Comparison of ENCODE assay signal across 8 cellular contexts in the genomic region with DNA sequence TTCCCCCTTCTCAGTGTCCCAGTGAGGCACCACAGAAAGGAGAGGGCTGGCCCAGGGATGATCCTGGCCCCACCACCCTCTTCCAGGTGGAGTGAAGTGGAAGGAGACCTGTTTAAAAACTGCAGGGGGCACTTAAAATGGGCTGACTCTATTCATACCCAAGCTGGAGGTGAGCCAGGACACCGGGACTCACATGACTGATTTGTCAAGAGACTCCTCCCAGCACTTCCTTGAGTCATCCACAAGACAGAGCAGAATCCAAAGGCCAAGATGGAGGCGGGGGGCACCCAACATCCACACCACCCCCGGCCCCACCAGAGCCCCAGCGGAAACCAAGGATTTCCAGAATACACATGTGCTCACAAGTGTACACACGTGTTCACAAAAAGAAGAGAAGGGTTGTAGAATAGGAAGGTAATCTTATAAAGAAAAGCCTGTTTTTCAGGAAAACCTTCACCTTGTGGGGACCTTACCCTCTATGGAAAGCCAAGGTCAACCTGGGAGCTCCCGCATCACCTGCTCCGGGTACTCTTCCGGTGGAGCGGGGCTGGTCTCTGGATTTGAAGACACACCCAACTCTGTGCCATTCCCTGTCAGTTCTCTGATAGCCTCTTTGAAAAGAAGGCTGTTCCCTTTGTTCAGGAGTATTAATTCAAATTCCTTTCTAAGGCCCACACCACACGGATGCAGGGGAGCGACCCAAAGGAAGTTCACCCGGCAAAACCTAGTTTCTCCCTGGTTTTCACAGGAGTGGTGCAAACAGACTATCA. TPM values are rescaled to one million over a fixed set of nuclear protein-coding genes. Genes with fewer than 3 reads are reported as not detected.
DNase-seq lines count a peak whose midpoint lies in the region; ATAC-seq and TF ChIP-seq lines count a peak whose summit lies in the region.

No MANE protein-coding gene starts in this region.

- 0 out of 2 replicates have a peak overlapping the region, but pooled peaks have one; percentile 19 for H3K9ac ChIP-seq in GM23248

- H3K9me2 ChIP-seq in GM23248 (ENCODE audit: insufficient read depth), result no peaks in the 10 kb centered on the region

- H3K27me3 ChIP-seq in GM23248 (replicated peaks; ENCODE audit: insufficient read depth) (no peaks in the 10 kb centered on the region), ovary (no peaks in the 10 kb centered on the region)

- WGBS in GM23248 (ENCODE audit: low coverage in 1 of 2, low lambda C conversion rate in 2 of 2, missing lambda C conversion rate in 2 of 2), 2 experiments, result 73 to 75% methylated on average over 12 of the region's 12 CpGs
- 76 to 82% (median 79%) methylated on average over 12 of the region's 12 CpGs for WGBS in ovary, 3 donors

- no peaks in the 10 kb centered on the region for H3K36me3 Mint-ChIP-seq in stimulated activated effector memory CD8-positive, alpha-beta T cell treated with anti-CD3 and anti-CD28 coated beads, Interleukin-12 subunit alpha, Interleukin-12 subunit beta, amount 100 ng/mL, for 72 hours

- DNase-seq in GM23248 (peak; percentile 90), NCI-H748 (lab: John Stamatoyannopoulos, UW; ENCODE audit: unreplicated experiment) (peak; percentile 68), fibroblast of peridontal ligament (ENCODE audit: extremely low read depth) (peak; percentile 63), ovary (peak; percentile 63 to 83 (median 66)), T1000 (lab: John Stamatoyannopoulos, UW) (no peak), GM10266 (ENCODE audit: extremely low spot score) (no peak)
- DNase-seq in stimulated activated effector memory CD8-positive, alpha-beta T cell treated with anti-CD3 and anti-CD28 coated beads, Interleukin-12 subunit alpha, Interleukin-12 subunit beta, amount 100 ng/mL, for 72 hours (ENCODE audit: low spot score in 2 of 2), result no peak
- no peak for DNase-seq in activated naive CD4-positive, alpha-beta T cell (lab: John Stamatoyannopoulos, UW)

- no peak overlapping the region for H3K27ac Mint-ChIP-seq in stimulated activated effector memory CD8-positive, alpha-beta T cell treated with anti-CD3 and anti-CD28 coated beads, Interleukin-12 subunit alpha, Interleukin-12 subunit beta, amount 100 ng/mL, for 72 hours

- TF ChIP-seq CTCF in ovary (IDR thresholded peaks at IDR 0.05) (no peak), GM10266 (IDR thresholded peaks at IDR 0.05; ENCODE audit: control insufficient read depth, insufficient read depth, low read depth, missing control alignments) (no peak)

- peak overlapping the region; percentile 30 for H3K27ac ChIP-seq in GM23248
- H3K27ac ChIP-seq in ovary, result peak overlapping the region; percentile 7 to 23

- peaks cover 100% of the 10 kb centered on the region for H3K79me2 ChIP-seq in GM23248 (ENCODE audit: insufficient read depth)

- H3K9me3 Mint-ChIP-seq in stimulated activated effector memory CD8-positive, alpha-beta T cell treated with anti-CD3 and anti-CD28 coated beads, Interleukin-12 subunit alpha, Interleukin-12 subunit beta, amount 100 ng/mL, for 72 hours, result no peaks in the 10 kb centered on the region

- no peak overlapping the region for H2AFZ ChIP-seq in GM23248

- H3K4me3 Mint-ChIP-seq in stimulated activated effector memory CD8-positive, alpha-beta T cell treated with anti-CD3 and anti-CD28 coated beads, Interleukin-12 subunit alpha, Interleukin-12 subunit beta, amount 100 ng/mL, for 72 hours, result no peak overlapping the region

- no peaks in the 10 kb centered on the region for H3K9me3 ChIP-seq in GM23248 (ENCODE audit: low read depth)
- no peaks in the 10 kb centered on the region for H3K9me3 ChIP-seq in ovary

- TF ChIP-seq EP300 in ovary (IDR thresholded peaks at IDR 0.05), result no peak

- peaks cover 2% of the 10 kb centered on the region; the same call in 1 of the 2 replicates for H4K20me1 ChIP-seq in GM23248 (ENCODE audit: insufficient read depth)

- no peak for TF ChIP-seq POLR2A in ovary (IDR thresholded peaks at IDR 0.05)

- H3K4me3 ChIP-seq in GM23248 (no peak overlapping the region), ovary (no peak overlapping the region)

- H3K4me2 ChIP-seq in GM23248 (ENCODE audit: unreplicated experiment), result no peak overlapping the region

- no peaks in the 10 kb centered on the region; the same call in 1 of the 2 replicates for H3K36me3 ChIP-seq in GM23248 (ENCODE audit: low read depth)
- no peaks in the 10 kb centered on the region for H3K36me3 ChIP-seq in ovary

- H3K4me1 Mint-ChIP-seq in stimulated activated effector memory CD8-positive, alpha-beta T cell treated with anti-CD3 and anti-CD28 coated beads, Interleukin-12 subunit alpha, Interleukin-12 subunit beta, amount 100 ng/mL, for 72 hours, result no peaks in the 10 kb centered on the region

- intact Hi-C loops in ovary (cut with DNase I), result loop anchor here (5.0 to 10.0 kb wide), 4 partner anchors 85 to 145 kb away; no protein-coding TSS in a partner anchor

- in situ Hi-C loops in GM23248 (cut with MboI), result no loop called here

- no peak for ATAC-seq in stimulated activated effector memory CD8-positive, alpha-beta T cell treated with anti-CD3 and anti-CD28 coated beads, Interleukin-12 subunit alpha, Interleukin-12 subunit beta, amount 100 ng/mL, for 72 hours

- H3F3A ChIP-seq in GM23248 (ENCODE audit: insufficient read depth), result peaks cover 19% of the 10 kb centered on the region

- H3K4me1 ChIP-seq in GM23248 (ENCODE audit: insufficient read depth) (peaks cover 47% of the 10 kb centered on the region), ovary (ENCODE audit: insufficient read depth) (peaks cover 59% of the 10 kb centered on the region)

RNA-seq across cellular contexts. Expression of a gene that starts 10.9 kb away (rescaled TPM):
- 59.3 and 65.5 TPM in 2 replicates for total RNA-seq in GM23248 (2014; rRNA removed; shearing (Covaris generic))
- 52.0 and 54.5 TPM in 2 replicates for polyA plus RNA-seq in GM23248 (2016; fragmentation: Nextera tagmentation; extraction: Ambion mirVana)
- 100 to 1,000 TPM in 1 of 7 donors, 10 to 100 TPM in 6; 37.8 to 107 (median 80.8) TPM for total RNA-seq in ovary
- polyA plus RNA-seq in ovary, result 10 to 100 TPM; 25.3 to 63.7 TPM

Comparison
In these comparisons a context has a peak if more than half of its experiments do, and no peak if none do; other contexts are left out.
1. DNase-seq: peak in GM23248 (single experiment), NCI-H748 (single experiment), fibroblast of peridontal ligament (single experiment) and ovary (5 of 5); none in T1000 (single experiment), stimulated activated effector memory CD8-positive, alpha-beta T cell treated with anti-CD3 and anti-CD28 coated beads, Interleukin-12 subunit alpha, Interleukin-12 subunit beta, amount 100 ng/mL, for 72 hours (0 of 2), activated naive CD4-positive, alpha-beta T cell (0 of 4) and GM10266 (single experiment).